In the genomic region with DNA sequence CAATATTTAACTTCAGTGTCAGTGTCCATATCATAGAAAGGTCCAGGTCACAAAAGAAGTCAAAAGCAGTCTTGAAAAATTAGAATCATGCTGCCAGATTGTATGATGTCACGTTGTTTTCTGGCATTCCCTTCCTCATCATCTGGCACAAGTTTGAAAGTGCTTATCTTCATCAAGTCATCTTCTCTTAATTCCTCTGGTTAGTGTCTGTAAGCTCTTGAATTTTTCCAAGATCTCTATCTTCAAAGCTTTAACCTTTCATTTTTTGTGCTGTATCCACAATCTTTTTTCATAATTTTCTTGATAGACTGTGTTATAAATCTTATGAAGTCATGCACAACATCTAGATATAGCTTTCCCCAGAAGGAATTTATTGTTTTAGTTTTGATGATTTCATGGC, we compare ENCODE assay signal across 22 cellular contexts.
"Had no signal": no experiment of that assay in that cellular context is flagged by ENCODE, and none has a peak within 500 bp of the region (broad histone marks: within the 10 kb centered on the region; RNA-seq: fewer than 3 reads in every experiment).

No MANE protein-coding gene starts in this region.

- DNase-seq: IMR-90; Karpas-422; KG1; MG63; NCI-H1092; NCI-H1105 treated with DMSO at 0.1 percent for 48 hours; NCI-H1417 treated with DMSO at 0.1 percent for 48 hours; NCI-H146; NCI-H1694 treated with DMSO at 0.1 percent for 48 hours; NCI-H1930; NCI-H2081 treated with DMSO at 0.1 percent for 48 hours; NCI-H2171; NCI-H226; NCI-H446; NCI-H510A; NCI-H524 treated with DMSO at 0.1 percent for 48 hours; NCI-H69; NCI-H774; NK-92 treated with Interleukin-12 subunit alpha and Interleukin-12 subunit beta, amount 100 ng/mL, for 24 hours; PC-3; SHP77; SW 1271 had no signal
